In genomic region chr13:95115525-95115924, GRCh38 we compare ENCODE assay signal across 16 cellular contexts.
DNase-seq lines count a peak whose midpoint lies in the region; ATAC-seq, FAIRE-seq and TF ChIP-seq lines count a peak whose summit lies in the region.
"Had no signal": no experiment of that assay in that cellular context is flagged by ENCODE, and none has a peak within 500 bp of the region (broad histone marks: within the 10 kb centered on the region; RNA-seq: fewer than 3 reads in every experiment).

No MANE protein-coding gene starts in this region.

- no peaks in the 10 kb centered on the region for H3K36me3 ChIP-seq in RWPE2 (ENCODE audit: low read depth)

- TF ChIP-seq POLR2A in H54 (IDR thresholded peaks at IDR 0.05; ENCODE audit: low read depth, low read length): no peak

- H3K9me3 ChIP-seq in RWPE2 (ENCODE audit: severe bottlenecking): no peaks in the 10 kb centered on the region

- DNase-seq in H54 (ENCODE audit: insufficient read length, low spot score): no peak
- DNase-seq in RWPE2 (ENCODE audit: low spot score): peak; percentile 56
- DNase-seq in fibroblast of pulmonary artery (ENCODE audit: low read depth): peak; percentile 9
- DNase-seq in omental fat pad (ENCODE audit: low spot score): no peak
- DNase-seq in amniotic stem cell (lab: John Stamatoyannopoulos, UW): no peak
- no peak for DNase-seq in DMS 273 (lab: John Stamatoyannopoulos, UW; ENCODE audit: unreplicated experiment)
- DNase-seq: activated CD8-positive, alpha-beta memory T cell treated with anti-CD3 and anti-CD28 coated beads, Interleukin-2, amount 10 ng/mL, durations not matched to agents 7 days and 5 days; activated gamma-delta T cell treated with Interleukin-2 at 50 U/mL for 16 hours; KBM-7; naive B cell; NCI-H1048; retina; stimulated activated naive CD8-positive, alpha-beta T cell treated with anti-CD3 and anti-CD28 coated beads, Interleukin-15, amount 100 ng/mL, for 72 hours had no signal

- no peaks in the 10 kb centered on the region for H3K27me3 ChIP-seq in RWPE2 (ENCODE audit: insufficient read depth, poor library complexity, severe bottlenecking)

- peaks cover 18% of the 10 kb centered on the region for H3K4me1 ChIP-seq in RWPE2 (ENCODE audit: insufficient read depth, poor library complexity, severe bottlenecking)

- ATAC-seq in RWPE2 (ENCODE audit: low read depth): peak; percentile 99
- ATAC-seq in omental fat pad (ENCODE audit: low FRiP score): peak; percentile 41
- ATAC-seq in HG02759 (IDR thresholded peaks at IDR 0.05; ENCODE audit: unreplicated experiment): no peak
- no peak for ATAC-seq in HG03571 (IDR thresholded peaks at IDR 0.05; ENCODE audit: unreplicated experiment)
- ATAC-seq: activated CD8-positive, alpha-beta memory T cell treated with anti-CD3 and anti-CD28 coated beads, Interleukin-2, amount 10 ng/mL, durations not matched to agents 7 days and 5 days; left lobe of liver; stimulated activated naive CD8-positive, alpha-beta T cell treated with anti-CD3 and anti-CD28 coated beads, Interleukin-15, amount 100 ng/mL, for 72 hours had no signal

- H3K27ac ChIP-seq in RWPE2 (ENCODE audit: poor library complexity, severe bottlenecking): peak overlapping the region; percentile 65

- peak; percentile 27 for FAIRE-seq in H54 (lab: Jason Lieb, UNC)

- H3K4me3 ChIP-seq in RWPE2 (ENCODE audit: severe bottlenecking) (no peak overlapping the region), fibroblast of pulmonary artery (replicated peaks; ENCODE audit: low read depth, low read length) (no peak overlapping the region)

- no peak for TF ChIP-seq CTCF in RWPE2 (IDR thresholded peaks at IDR 0.05; ENCODE audit: poor library complexity, severe bottlenecking)
- TF ChIP-seq CTCF in fibroblast of pulmonary artery (IDR thresholded peaks at IDR 0.05; ENCODE audit: low read length, missing control alignments): no peak
- TF ChIP-seq CTCF in omental fat pad (IDR thresholded peaks at IDR 0.05): no peak

Comparison
In these comparisons a context has a peak if more than half of its experiments do, and no peak if none do; other contexts are left out.
1. DNase-seq: peak in RWPE2 (single experiment) and fibroblast of pulmonary artery (single experiment); none in H54 (single experiment), omental fat pad (single experiment), amniotic stem cell (single experiment) and DMS 273 (single experiment).
2. ATAC-seq: peak in RWPE2 (single experiment) and omental fat pad (single experiment); none in HG02759 (single experiment) and HG03571 (single experiment).